Comparison of ENCODE assay signal across 36 cellular contexts in the genomic region with DNA sequence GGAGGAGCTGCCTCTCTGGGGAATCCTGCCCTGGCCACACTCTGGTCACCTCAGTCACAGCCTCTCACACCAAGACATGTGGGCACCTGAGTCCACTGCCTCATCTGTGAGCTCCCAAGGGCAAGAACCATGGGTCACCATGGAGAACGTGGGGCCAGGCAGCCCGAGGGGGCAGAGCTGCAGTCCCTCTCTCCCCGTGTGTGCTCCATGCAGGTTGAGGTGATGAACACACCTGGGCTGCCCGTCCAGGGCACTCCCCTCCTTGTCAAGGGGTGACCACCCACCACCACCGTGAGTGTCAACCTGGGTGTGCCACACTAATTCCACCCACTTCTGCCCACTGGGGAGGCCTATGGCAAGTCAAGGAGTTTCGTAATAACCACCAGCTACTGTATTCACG.
"Had no signal": no experiment of that assay in that cellular context is flagged by ENCODE, and none has a peak within 500 bp of the region (broad histone marks: within the 10 kb centered on the region; RNA-seq: fewer than 3 reads in every experiment).

No MANE protein-coding gene starts in this region.

- H3K4me1 Mint-ChIP-seq: activated B cell treated with CpG ODN at 0.5 μM for 24 hours; activated naive CD4-positive, alpha-beta T cell treated with anti-CD3 and anti-CD28 coated beads, Interleukin-2, amount 50 U/mL, for 24 hours; activated naive CD8-positive, alpha-beta T cell treated with anti-CD3 and anti-CD28 coated beads for 36 hours; activated naive CD8-positive, alpha-beta T cell treated with anti-CD3 and anti-CD28 coated beads, Interleukin-2, amount 50 U/mL, for 24 hours; brain; T-helper 17 cell had no signal

- H3K9me3 Mint-ChIP-seq: activated T-helper 2 cell treated with anti-CD3 and anti-CD28 coated beads, Interferon-gamma antibody, Interleukin-2, Interleukin-4, amounts not matched to agents 10 μg/mL and 5 μg/mL and 100 μg/mL, durations not matched to agents 14 hours and 24 hours and 36 hours; T-helper 2 cell treated with Interferon-gamma antibody and Interleukin-4, amounts not matched to agents 5 μg/mL and 100 μg/mL, for 36 hours had no signal

- H3K36me3 Mint-ChIP-seq: activated naive CD4-positive, alpha-beta T cell treated with anti-CD3 and anti-CD28 coated beads, Interleukin-2, amount 50 U/mL, for 24 hours had no signal

- H3K4me1 ChIP-seq: adrenal gland, ascending aorta, breast epithelium, esophagus muscularis mucosa, foreskin keratinocyte, gastrocnemius medialis had no signal

- H3K9me3 ChIP-seq: adrenal gland, ascending aorta, gastrocnemius medialis had no signal

- H3K27ac Mint-ChIP-seq: activated B cell treated with CpG ODN at 0.5 μM for 24 hours; activated CD8-positive, alpha-beta T cell treated with anti-CD3 and anti-CD28 coated beads for 36 hours; activated naive CD4-positive, alpha-beta T cell treated with anti-CD3 and anti-CD28 coated beads for 36 hours; activated naive CD4-positive, alpha-beta T cell treated with anti-CD3 and anti-CD28 coated beads, Interleukin-2, amount 50 U/mL, for 24 hours; activated naive CD8-positive, alpha-beta T cell treated with anti-CD3 and anti-CD28 coated beads for 36 hours; activated naive CD8-positive, alpha-beta T cell treated with anti-CD3 and anti-CD28 coated beads, Interleukin-2, amount 50 U/mL, for 24 hours; activated T-helper 1 cell treated with anti-CD3 and anti-CD28 coated beads, Interleukin-12 subunit alpha, Interleukin-12 subunit beta, Interleukin-2, Interleukin-4 antibody, amounts not matched to agents 30 ng/mL and 10 ng/mL and 1 ng/mL, durations not matched to agents 14 hours and 24 hours and 36 hours; activated T-helper 2 cell treated with anti-CD3 and anti-CD28 coated beads, Interferon-gamma antibody, Interleukin-2, Interleukin-4, amounts not matched to agents 10 μg/mL and 5 μg/mL and 100 μg/mL, durations not matched to agents 14 hours and 24 hours and 36 hours; dendritic cell treated with granulocyte-macrophage colony-stimulating factor and Interleukin-4, amounts not matched to agents 40 ng/mL and 50 ng/mL, for 4 days; T-helper 17 cell; T-helper 2 cell treated with Interferon-gamma antibody and Interleukin-4, amounts not matched to agents 5 μg/mL and 100 μg/mL, for 36 hours had no signal

- H3K27ac ChIP-seq: adrenal gland, ascending aorta, breast epithelium, cardiac muscle cell, coronary artery, dorsolateral prefrontal cortex, esophagus muscularis mucosa, foreskin keratinocyte, gastrocnemius medialis, WERI-Rb-1 had no signal

- ATAC-seq: activated CD4-positive, CD25-positive, alpha-beta regulatory T cell treated with anti-CD3 and anti-CD28 coated beads, Interleukin-2, amount 50 U/mL, for 24 hours; activated CD8-positive, alpha-beta T cell treated with anti-CD3 and anti-CD28 coated beads for 36 hours; activated naive CD8-positive, alpha-beta T cell treated with anti-CD3 and anti-CD28 coated beads, Interleukin-2, amount 50 U/mL, for 24 hours; foreskin keratinocyte; gastrocnemius medialis; T-helper 17 cell had no signal

- H3K27me3 Mint-ChIP-seq: activated B cell treated with CpG ODN at 0.5 μM for 24 hours; activated CD8-positive, alpha-beta T cell treated with anti-CD3 and anti-CD28 coated beads for 36 hours; activated naive CD4-positive, alpha-beta T cell treated with anti-CD3 and anti-CD28 coated beads, Interleukin-2, amount 50 U/mL, for 24 hours; activated naive CD8-positive, alpha-beta T cell treated with anti-CD3 and anti-CD28 coated beads for 36 hours; activated naive CD8-positive, alpha-beta T cell treated with anti-CD3 and anti-CD28 coated beads, Interleukin-2, amount 50 U/mL, for 24 hours had no signal

- H3K27me3 ChIP-seq: adrenal gland, ascending aorta, breast epithelium, cardiac muscle cell, esophagus muscularis mucosa, foreskin keratinocyte, gastrocnemius medialis had no signal

- H3K4me3 Mint-ChIP-seq: activated B cell treated with CpG ODN at 0.5 μM for 24 hours; activated CD8-positive, alpha-beta T cell treated with anti-CD3 and anti-CD28 coated beads for 36 hours; activated naive CD4-positive, alpha-beta T cell treated with anti-CD3 and anti-CD28 coated beads for 36 hours; activated naive CD4-positive, alpha-beta T cell treated with anti-CD3 and anti-CD28 coated beads, Interleukin-2, amount 50 U/mL, for 24 hours; activated naive CD8-positive, alpha-beta T cell treated with anti-CD3 and anti-CD28 coated beads for 36 hours; activated naive CD8-positive, alpha-beta T cell treated with anti-CD3 and anti-CD28 coated beads, Interleukin-2, amount 50 U/mL, for 24 hours; activated T-helper 1 cell treated with anti-CD3 and anti-CD28 coated beads, Interleukin-12 subunit alpha, Interleukin-12 subunit beta, Interleukin-2, Interleukin-4 antibody, amounts not matched to agents 30 ng/mL and 10 ng/mL and 1 ng/mL, durations not matched to agents 14 hours and 24 hours and 36 hours; brain; dendritic cell treated with granulocyte-macrophage colony-stimulating factor and Interleukin-4, amounts not matched to agents 40 ng/mL and 50 ng/mL, for 4 days; T-helper 17 cell; T-helper 2 cell treated with Interferon-gamma antibody and Interleukin-4, amounts not matched to agents 5 μg/mL and 100 μg/mL, for 36 hours had no signal

- H3K4me3 ChIP-seq: adrenal gland, ascending aorta, breast epithelium, cardiac muscle cell, coronary artery, dorsolateral prefrontal cortex, esophagus muscularis mucosa, gastrocnemius medialis had no signal

- DNase-seq: activated B cell treated with CpG ODN at 0.5 μM for 24 hours; activated CD4-positive, alpha-beta T cell treated with anti-CD3 and anti-CD28 coated beads for 48 hours; activated CD4-positive, alpha-beta T cell treated with anti-CD3 and anti-CD28 coated beads, Interleukin-2, amount 50 U/mL, for 1 hour; activated CD4-positive, alpha-beta T cell treated with anti-CD3 and anti-CD28 coated beads, Interleukin-2, amount 50 U/mL, for 48 hours; activated CD8-positive, alpha-beta memory T cell treated with anti-CD3 and anti-CD28 coated beads for 24 hours; activated CD8-positive, alpha-beta T cell treated with anti-CD3 and anti-CD28 coated beads for 36 hours; activated effector memory CD4-positive, alpha-beta T cell treated with anti-CD3 and anti-CD28 coated beads, Interleukin-2, amount 50 U/mL, for 16 hours; activated naive CD4-positive, alpha-beta T cell treated with anti-CD3 and anti-CD28 coated beads for 36 hours; activated naive CD8-positive, alpha-beta T cell treated with anti-CD3 and anti-CD28 coated beads for 36 hours; activated naive CD8-positive, alpha-beta T cell treated with anti-CD3 and anti-CD28 coated beads, Interleukin-2, amount 50 U/mL, for 24 hours; activated T-cell treated with anti-CD3 and anti-CD28 coated beads, Interleukin-2, amount 50 U/mL, for 1 hour; activated T-cell treated with anti-CD3 and anti-CD28 coated beads, Interleukin-2, amount 50 U/mL, for 48 hours; adrenal gland; amygdala; central memory CD4-positive, alpha-beta T cell; dorsolateral prefrontal cortex; effector memory CD4-positive, alpha-beta T cell; erythroblast; foreskin keratinocyte; gastrocnemius medialis; T-helper 1 cell; T-helper 17 cell; T1000; WERI-Rb-1 had no signal

- H3K36me3 ChIP-seq: adrenal gland, ascending aorta, breast epithelium, cardiac muscle cell, esophagus muscularis mucosa, gastrocnemius medialis, WERI-Rb-1 had no signal
